ENCODE assay signal across 2 cellular contexts in genomic region chr2:27308359-27308875, GRCh38.
TF ChIP-seq lines count a peak whose summit lies in the region.

Gene UCN, minus strand, starts transcription at chr2:27308445. Its CDS starts 550 bp downstream, at chr2:27307895.

TF ChIP-seq in GM23338, 12 proteins besides CTCF, POLR2A, EP300 and RAD21 (continued from another document):
- TF ChIP-seq REST (IDR thresholded peaks at IDR 0.05; ENCODE audit: unreplicated experiment) (peak; percentile 97), EZH2 (IDR thresholded peaks at IDR 0.05; ENCODE audit: low read depth, unreplicated experiment) (peak; percentile 32)

TF ChIP-seq in WTC11, 78 proteins besides CTCF, POLR2A, EP300 and RAD21 (continued from another document):
- TF ChIP-seq ZNF396 (CRISPR knock-in tag; IDR thresholded peaks at IDR 0.05; ENCODE audit: borderline replicate concordance) (no peak), CREM (CRISPR knock-in tag; IDR thresholded peaks at IDR 0.05) (peak; percentile 55; the same call in 1 of the 2 replicates), ELF4 (CRISPR knock-in tag; IDR thresholded peaks at IDR 0.05; ENCODE audit: low read depth) (no peak), MYBL2 (CRISPR knock-in tag; IDR thresholded peaks at IDR 0.05) (peak; percentile 78; the same call in 1 of the 2 replicates), SMAD4 (CRISPR knock-in tag; IDR thresholded peaks at IDR 0.05) (peak; percentile 83; the same call in 1 of the 2 replicates), RORB (CRISPR knock-in tag; IDR thresholded peaks at IDR 0.05) (no peak), FOXP4 (CRISPR knock-in tag; IDR thresholded peaks at IDR 0.05) (peak; percentile 83; the same call in 1 of the 2 replicates), ARID4B (CRISPR knock-in tag; IDR thresholded peaks at IDR 0.05; ENCODE audit: borderline replicate concordance) (peak; percentile 86; the same call in 1 of the 2 replicates), ZNF263 (CRISPR knock-in tag; IDR thresholded peaks at IDR 0.05; ENCODE audit: low read depth) (no peak), FOXP1 (CRISPR knock-in tag; IDR thresholded peaks at IDR 0.05; ENCODE audit: borderline replicate concordance) (peak; percentile 96), SP1 (CRISPR knock-in tag; conservative IDR thresholded peaks at IDR 0.05) (peak; percentile 71), ETV6 (CRISPR knock-in tag; IDR thresholded peaks at IDR 0.05) (peak; percentile 76; the same call in 1 of the 2 replicates), CDX4 (CRISPR knock-in tag; IDR thresholded peaks at IDR 0.05; ENCODE audit: borderline replicate concordance) (no peak), E2F5 (CRISPR knock-in tag; IDR thresholded peaks at IDR 0.05) (0 out of 2 replicates have a peak, but pooled peaks have one; percentile 43), SMAD3 (CRISPR knock-in tag; IDR thresholded peaks at IDR 0.05; ENCODE audit: borderline replicate concordance) (peak; percentile 93), ATF3 (CRISPR knock-in tag; conservative IDR thresholded peaks at IDR 0.05) (0 out of 2 replicates have a peak, but pooled peaks have one; percentile 48), E2F4 (CRISPR knock-in tag; IDR thresholded peaks at IDR 0.05; ENCODE audit: borderline replicate concordance, low read depth) (peak; percentile 64; the same call in 1 of the 2 replicates), IRF2 (CRISPR knock-in tag; IDR thresholded peaks at IDR 0.05; ENCODE audit: borderline replicate concordance, low read depth) (0 out of 2 replicates have a peak, but pooled peaks have one; percentile 66), MAX (CRISPR knock-in tag; IDR thresholded peaks at IDR 0.05) (peak; percentile 74; the same call in 1 of the 2 replicates), ZNF423 (CRISPR knock-in tag; IDR thresholded peaks at IDR 0.05) (no peak), ZNF416 (CRISPR knock-in tag; IDR thresholded peaks at IDR 0.05) (no peak), NR1H2 (CRISPR knock-in tag; IDR thresholded peaks at IDR 0.05) (no peak), FOXK1 (CRISPR knock-in tag; IDR thresholded peaks at IDR 0.05) (peak; percentile 79), TEAD1 (CRISPR knock-in tag; IDR thresholded peaks at IDR 0.05) (peak; percentile 86; the same call in 1 of the 2 replicates), TP53 (CRISPR knock-in tag; IDR thresholded peaks at IDR 0.05) (0 out of 2 replicates have a peak, but pooled peaks have one; percentile 65), USF2 (CRISPR knock-in tag; IDR thresholded peaks at IDR 0.05) (0 out of 2 replicates have a peak, but pooled peaks have one; percentile 5), TEAD4 (CRISPR knock-in tag; IDR thresholded peaks at IDR 0.05) (peak; percentile 62; the same call in 1 of the 2 replicates), USF1 (CRISPR knock-in tag; IDR thresholded peaks at IDR 0.05) (peak; percentile 71; the same call in 1 of the 2 replicates), ZNF219 (CRISPR knock-in tag; IDR thresholded peaks at IDR 0.05; ENCODE audit: borderline replicate concordance) (peak; percentile 54; the same call in 1 of the 2 replicates), ZBTB43 (CRISPR knock-in tag; IDR thresholded peaks at IDR 0.05) (0 out of 2 replicates have a peak, but pooled peaks have one; percentile 55), JUN (CRISPR knock-in tag; IDR thresholded peaks at IDR 0.05) (peak; percentile 91), ZNF281 (CRISPR knock-in tag; IDR thresholded peaks at IDR 0.05) (peak; percentile 83; the same call in 1 of the 2 replicates), ESRRA (CRISPR knock-in tag; IDR thresholded peaks at IDR 0.05; ENCODE audit: borderline replicate concordance) (peak; percentile 88)
